ENCODE assay signal across 22 cellular contexts in genomic region chr11:33371049-33371448, GRCh38. TPM values are rescaled to one million over a fixed set of nuclear protein-coding genes. Genes with fewer than 3 reads are reported as not detected.
DNase-seq lines count a peak whose midpoint lies in the region; ATAC-seq, FAIRE-seq and TF ChIP-seq lines count a peak whose summit lies in the region.
"Had no signal": no experiment of that assay in that cellular context is flagged by ENCODE, and none has a peak within 500 bp of the region (broad histone marks: within the 10 kb centered on the region; RNA-seq: fewer than 3 reads in every experiment).

No MANE protein-coding gene starts in this region.

- no peaks in the 10 kb centered on the region for H3K9me3 ChIP-seq in HCT116 (ENCODE audit: control insufficient read depth in 1 of 2, insufficient read depth in 1 of 2, low read depth in 1 of 2, low read length in 2 of 2)
- no peaks in the 10 kb centered on the region for H3K9me3 ChIP-seq in SK-N-SH
- no peaks in the 10 kb centered on the region for H3K9me3 ChIP-seq in K562 (replicated peaks; ENCODE audit: control insufficient read depth, insufficient read depth, low read depth, low read length)
- H3K9me3 ChIP-seq in osteoblast (ENCODE audit: low read depth, low read length), result no peaks in the 10 kb centered on the region
- H3K9me3 ChIP-seq: A549, BE2C, SJSA1 had no signal

- CTCF ChIA-PET in HCT116 (lab: Charles Lee) (interaction anchor here (1.4 kb wide), 1 partner anchor 371 kb away, joined by 4 read pairs; no protein-coding TSS in a partner anchor), SK-N-SH (lab: Yijun Ruan, JAX) (interaction anchor here (0.7 to 3.3 kb wide), 3 partner anchors 317 to 372 kb away, joined by 3 to 11 read pairs (median 3); no protein-coding TSS in a partner anchor), K562 (lab: Yijun Ruan, JAX; ENCODE audit: low intra/inter-chr PET ratio) (no interaction called here)

- H3K4me1 ChIP-seq in HCT116 (ENCODE audit: control insufficient read depth in 1 of 2, insufficient read depth in 2 of 2, low read length in 2 of 2) (peaks cover 4 to 28% of the 10 kb centered on the region in 2 experiments), SK-N-SH (ENCODE audit: control insufficient read depth in 1 of 2, insufficient read depth in 2 of 2, low read depth in 1 of 2, low read length in 1 of 2) (peaks cover 7 to 59% of the 10 kb centered on the region in 2 experiments; a peak in 3 of 4 replicates), K562 (replicated peaks in 1 of 2; ENCODE audit: control insufficient read depth in 2 of 2, insufficient read depth in 2 of 2, low read length in 2 of 2) (peaks cover 0 to 5% of the 10 kb centered on the region in 2 experiments; a peak in 2 of 5 replicates), osteoblast (ENCODE audit: insufficient read depth, low read length) (peaks cover 25% of the 10 kb centered on the region)
- H3K4me1 ChIP-seq: BE2C had no signal

- no peak for TF ChIP-seq RAD21 in HCT116 (IDR thresholded peaks at IDR 0.05; ENCODE audit: low read depth)
- TF ChIP-seq RAD21 in SK-N-SH (IDR thresholded peaks at IDR 0.05; ENCODE audit: low read length), result no peak
- TF ChIP-seq RAD21 in K562 (CRISPR knock-in tag; conservative IDR thresholded peaks at IDR 0.05 in 1 of 2, IDR thresholded peaks at IDR 0.05 in 1 of 2), result 0 out of 4 replicates have a peak, but pooled peaks of 1 of the 2 experiments have one; percentile 10

- POLR2A ChIA-PET in HCT116 (lab: Charles Lee), result no interaction called here
- POLR2A ChIA-PET in SK-N-SH (lab: Yijun Ruan, JAX), result no interaction called here
- POLR2A ChIA-PET in K562 (lab: Yijun Ruan, JAX), result no interaction called here

- H3K4me3 ChIP-seq in HCT116 (replicated peaks in 1 of 2; ENCODE audit: low read depth in 1 of 2, low read length in 2 of 2) (no peak overlapping the region), SK-N-SH (ENCODE audit: low read depth in 2 of 2, low read length in 1 of 2) (no peak overlapping the region), K562 (no peak overlapping the region), osteoblast (ENCODE audit: insufficient read depth, low read length) (no peak overlapping the region)
- H3K4me3 ChIP-seq: A549, SJSA1 had no signal

- H3K27ac ChIP-seq in HCT116 (ENCODE audit: low read depth, low read length), result no peak overlapping the region
- peak overlapping the region in 1 of 2 experiments; percentile 94; a peak in 2 of 4 replicates for H3K27ac ChIP-seq in SK-N-SH (ENCODE audit: low read depth in 2 of 2, low read length in 1 of 2)
- H3K27ac ChIP-seq in K562 (ENCODE audit: extremely low read depth, low read depth, low read length), result no peak overlapping the region
- H3K27ac ChIP-seq in osteoblast (ENCODE audit: low read depth, low read length), result peak overlapping the region; percentile 52
- H3K27ac ChIP-seq: HL-60 had no signal

- BruUV-seq in HCT116 (replicated peaks; lab: Mats Ljungman, UMichigan), result no TSS peak
- BruUV-seq in K562 (replicated peaks; lab: Mats Ljungman, UMichigan), result no TSS peak

- DNase-seq in HCT116 (ENCODE audit: low read depth, low spot score) (no peak), SK-N-SH (no peak), K562 (ENCODE audit: extremely low read depth in 1 of 4, low spot score in 3 of 4) (peak in 2 of 4 experiments; percentile 35 to 41), osteoblast (ENCODE audit: insufficient read length, low spot score, missing footprints) (no peak), H54 (ENCODE audit: insufficient read length, low spot score) (no peak)
- DNase-seq in stimulated activated CD8-positive, alpha-beta memory T cell treated with anti-CD3 and anti-CD28 coated beads, Interleukin-4, amount 100 ng/mL, for 48 hours, result no peak
- DNase-seq: BE2C, KG1, NCI-H1092 treated with DMSO at 0.1 percent for 48 hours, NCI-H146, NCI-H2029 treated with DMSO at 0.1 percent for 48 hours, NCI-H2171, NCI-H345, NCI-H524 had no signal

- ATAC-seq in HCT116, result peak; percentile 28; the same call in 1 of the 2 replicates
- peak; percentile 75 for ATAC-seq in K562
- ATAC-seq in GM18870 (IDR thresholded peaks at IDR 0.05; ENCODE audit: unreplicated experiment), result no peak
- ATAC-seq in GM21360 (IDR thresholded peaks at IDR 0.05; ENCODE audit: unreplicated experiment), result no peak
- ATAC-seq: A549, Right ventricle myocardium inferior had no signal

- FAIRE-seq in K562 (lab: Jason Lieb, UNC) (no peak), H54 (lab: Jason Lieb, UNC) (no peak)
- FAIRE-seq: A549, H1, HepG2 had no signal

- H3K9me2 ChIP-seq in HCT116 (ENCODE audit: insufficient read depth) (no peaks in the 10 kb centered on the region), SK-N-SH (no peaks in the 10 kb centered on the region)

- TF ChIP-seq CTCF in HCT116 (IDR thresholded peaks at IDR 0.05 in 2 of 3, conservative IDR thresholded peaks at IDR 0.05 in 1 of 3; ENCODE audit: borderline replicate concordance in 1 of 3, insufficient read depth in 1 of 3, low read depth in 2 of 3, low read length in 2 of 3) (no peak), SK-N-SH (IDR thresholded peaks at IDR 0.05) (peak; percentile 18), K562 (IDR thresholded peaks at IDR 0.05 in 2 of 3, conservative IDR thresholded peaks at IDR 0.05 in 1 of 3; ENCODE audit: insufficient read depth in 2 of 3, low read depth in 1 of 3, low read length in 3 of 3) (peak in 2 of 3 experiments; percentile 20 to 24; a peak in 2 of 6 replicates), osteoblast (IDR thresholded peaks at IDR 0.05; ENCODE audit: extremely low read depth, low read depth, low read length) (no peak)

- H4K20me1 ChIP-seq in HCT116 (ENCODE audit: insufficient read depth) (no peaks in the 10 kb centered on the region), SK-N-SH (ENCODE audit: insufficient read depth) (no peaks in the 10 kb centered on the region), K562 (replicated peaks; ENCODE audit: control insufficient read depth, insufficient read depth, low read length) (no peaks in the 10 kb centered on the region), osteoblast (ENCODE audit: insufficient read depth, low read length) (no peaks in the 10 kb centered on the region)

- H3F3A ChIP-seq in SK-N-SH (replicated peaks; ENCODE audit: insufficient read depth), result peaks cover 44% of the 10 kb centered on the region

- no peaks in the 10 kb centered on the region for H3K9me1 ChIP-seq in K562 (ENCODE audit: control insufficient read depth, insufficient read depth, low read length)

- in situ Hi-C loops in K562 (cut with MboI), result no loop called here

- H3K9ac ChIP-seq in HCT116 (ENCODE audit: low read length) (no peak overlapping the region), SK-N-SH (0 out of 2 replicates have a peak overlapping the region, but pooled peaks have one; percentile 71), K562 (ENCODE audit: insufficient read depth in 1 of 2, low read depth in 2 of 2, low read length in 2 of 2) (no peak overlapping the region)

- no peaks in the 10 kb centered on the region for H3K79me2 ChIP-seq in HCT116 (ENCODE audit: insufficient read depth, low read length)
- H3K79me2 ChIP-seq in SK-N-SH (ENCODE audit: insufficient read depth), result peaks cover 29% of the 10 kb centered on the region
- H3K79me2 ChIP-seq in K562 (ENCODE audit: control insufficient read depth, insufficient read depth, low read length), result no peaks in the 10 kb centered on the region
- H3K79me2 ChIP-seq in osteoblast (ENCODE audit: insufficient read depth, low read length), result no peaks in the 10 kb centered on the region

- intact Hi-C loops in HCT116 (cut with micrococcal nuclease) (no loop called here), K562 (cut with micrococcal nuclease) (no loop called here)

- TF ChIP-seq POLR2A in HCT116 (IDR thresholded peaks at IDR 0.05; ENCODE audit: borderline replicate concordance, extremely low read depth, insufficient read depth, insufficient read length) (no peak), K562 (conservative IDR thresholded peaks at IDR 0.05) (no peak), H54 (IDR thresholded peaks at IDR 0.05; ENCODE audit: low read depth, low read length) (no peak)

- RAD21 ChIA-PET in HCT116 (lab: Charles Lee; ENCODE audit: low non-redundant PET in 1 of 2, low total read pairs in 2 of 2, uncharacterized antibody in 2 of 2, unreplicated experiment in 2 of 2), result no interaction called here

- no peak for TF ChIP-seq EP300 in SK-N-SH (IDR thresholded peaks at IDR 0.05; ENCODE audit: borderline replicate concordance in 1 of 2, low read depth in 1 of 2, low read length in 1 of 2)
- TF ChIP-seq EP300 in K562 (IDR thresholded peaks at IDR 0.05; ENCODE audit: low read length), result no peak

- no peaks in the 10 kb centered on the region for H3K27me3 ChIP-seq in HCT116 (ENCODE audit: insufficient read depth, low read length)
- H3K27me3 ChIP-seq in SK-N-SH (ENCODE audit: insufficient read depth), result no peaks in the 10 kb centered on the region
- peaks cover 7 to 34% of the 10 kb centered on the region in 2 experiments; a peak in 4 of 5 replicates for H3K27me3 ChIP-seq in K562 (ENCODE audit: control insufficient read depth in 2 of 2, insufficient read depth in 2 of 2, low read length in 2 of 2)
- no peaks in the 10 kb centered on the region for H3K27me3 ChIP-seq in osteoblast (ENCODE audit: insufficient read depth, low read length)

- 92% methylated on average over 7 of the region's 7 CpGs for WGBS in SK-N-SH (ENCODE audit: low lambda C conversion rate)
- under 1% methylated on average over 7 of the region's 7 CpGs for WGBS in K562 (ENCODE audit: insufficient coverage, low coverage, missing lambda C conversion rate)

- H2AFZ ChIP-seq in HCT116 (ENCODE audit: low read depth, low read length, poor library complexity, severe bottlenecking) (no peak overlapping the region), SK-N-SH (ENCODE audit: low read depth) (no peak overlapping the region), K562 (ENCODE audit: low read depth, low read length) (no peak overlapping the region), osteoblast (ENCODE audit: low read length) (peak overlapping the region; percentile 50)

- H3K4me2 ChIP-seq in HCT116 (ENCODE audit: low read length) (no peak overlapping the region), SK-N-SH (0 out of 2 replicates have a peak overlapping the region, but pooled peaks have one; percentile 37), K562 (ENCODE audit: insufficient read depth, low read length) (no peak overlapping the region), osteoblast (ENCODE audit: insufficient read depth, low read length) (no peak overlapping the region)

- H3K36me3 ChIP-seq in HCT116 (ENCODE audit: control insufficient read depth in 1 of 2, insufficient read depth in 2 of 2, low read length in 2 of 2) (no peaks in the 10 kb centered on the region), SK-N-SH (replicated peaks in 1 of 2; ENCODE audit: control insufficient read depth in 1 of 2, insufficient read depth in 2 of 2, low read length in 1 of 2) (no peaks in the 10 kb centered on the region), K562 (ENCODE audit: control insufficient read depth, insufficient read depth, low read length) (no peaks in the 10 kb centered on the region), osteoblast (ENCODE audit: insufficient read depth, low read length) (no peaks in the 10 kb centered on the region)
- H3K36me3 ChIP-seq: BE2C, SJSA1 had no signal

RNA-seq across cellular contexts. Expression of gene KIAA1549L, which starts 4.9 kb away (rescaled TPM):
- total RNA-seq in HCT116 (2021; ENCODE audit: unreplicated experiment), result 0.30 TPM
- polyA plus RNA-seq in HCT116 (2012), result 0.19 and 0.29 TPM in 2 replicates
- 14.8 and 15.9 TPM in 2 replicates for polyA plus RNA-seq in SK-N-SH (2012; rRNA removed)
- polyA plus RNA-seq in SK-N-SH (2012; cell fraction: cytosol; rRNA removed), result 11.4 and 15.1 TPM in 2 replicates
- polyA plus RNA-seq in SK-N-SH (2012; cell fraction: nucleus; rRNA removed), result 12.6 and 16.6 TPM in 2 replicates
- total RNA-seq in K562 (2011; cell fraction: chromatin; rRNA removed; ENCODE audit: low replicate concordance), result not detected in 2 replicates
- total RNA-seq in K562 (2011; cell fraction: nucleolus; rRNA removed), result not detected in 2 replicates
- not detected in 2 replicates for total RNA-seq in K562 (2011; cell fraction: nucleoplasm; rRNA removed)
- total RNA-seq in K562 (2014; rRNA removed), result not detected in 2 replicates
- total RNA-seq in K562 (2014; rRNA removed; fragmentation: Illumina TruSeq; extraction: Trizol), result not detected in 2 replicates
- not detected in 2 replicates for total RNA-seq in K562 (2015; rRNA removed; fragmentation: Illumina TruSeq; extraction: Trizol)
- total RNA-seq in K562 (2021), result not detected in 2 replicates
- polyA plus RNA-seq in K562 (2011; rRNA removed), result not detected in 2 replicates
- under 0.01 TPM in 1 of 2 replicates, not detected in the other for polyA plus RNA-seq in K562 (2011; cell fraction: cytosol; rRNA removed)
- not detected in 2 replicates for polyA plus RNA-seq in K562 (2011; cell fraction: nucleus; rRNA removed)
- polyA plus RNA-seq in K562 (2012), result 0.01 TPM in 1 of 2 replicates, not detected in the other
- not detected in 2 replicates for polyA plus RNA-seq in K562 (2014; fragmentation: Illumina TruSeq; extraction: Trizol)
- polyA plus RNA-seq in K562 (2014; fragmentation: Nextera tagmentation; extraction: Ambion mirVana), result not detected
- polyA plus RNA-seq in K562 (2014; rRNA removed), result not detected in 2 replicates
- not detected in 2 replicates for polyA minus RNA-seq in K562 (2011; rRNA and poly(A)+ RNA removed)
- polyA minus RNA-seq in K562 (2011; cell fraction: cytosol; rRNA and poly(A)+ RNA removed), result not detected in 2 replicates
- not detected in 2 replicates for polyA minus RNA-seq in K562 (2011; cell fraction: nucleus; rRNA and poly(A)+ RNA removed)
- 3.6 and 10.9 TPM in 2 replicates for total RNA-seq in osteoblast

Comparison
In these comparisons a context has a peak if more than half of its experiments do, and no peak if none do; other contexts are left out.
1. ATAC-seq: peak in HCT116 (single experiment) and K562 (single experiment); none in GM18870 (single experiment) and GM21360 (single experiment).
2. CTCF ChIP-seq: peak in SK-N-SH (single experiment) and K562 (2 of 3); none in HCT116 (0 of 3) and osteoblast (single experiment).